20 cellular contexts compared by ENCODE assay signal in genomic region chr1:45429543-45430159, GRCh38.
"Had no signal": no experiment of that assay in that cellular context is flagged by ENCODE, and none has a peak within 500 bp of the region (broad histone marks: within the 10 kb centered on the region; RNA-seq: fewer than 3 reads in every experiment).

No MANE protein-coding gene starts in this region.

- DNase-seq: activated CD4-positive, CD25-positive, alpha-beta regulatory T cell treated with anti-CD3 and anti-CD28 coated beads, Interleukin-2, amount 50 U/mL, for 72 hours; activated CD8-positive, alpha-beta memory T cell treated with anti-CD3 and anti-CD28 coated beads for 24 hours; effector CD8-positive, alpha-beta T cell; heart left ventricle; kidney; midbrain; occipital lobe; posterior cingulate gyrus; stimulated activated naive CD8-positive, alpha-beta T cell treated with anti-CD3 and anti-CD28 coated beads, Interleukin-15, Interleukin-2, amounts not matched to agents 100 U/mL and 50 U/mL, for 24 hours; substantia nigra; T-helper 9 cell; transverse colon; uterus had no signal

- H3K4me1 ChIP-seq: esophagus muscularis mucosa, transverse colon, uterus had no signal

- ATAC-seq: gastroesophageal sphincter; heart left ventricle; left lobe of liver; stimulated activated naive CD8-positive, alpha-beta T cell treated with anti-CD3 and anti-CD28 coated beads, Interleukin-15, Interleukin-2, amounts not matched to agents 100 U/mL and 50 U/mL, for 24 hours had no signal

- H3K4me3 Mint-ChIP-seq: activated naive CD8-positive, alpha-beta T cell; activated T-helper 1 cell treated with anti-CD3 and anti-CD28 coated beads, Interleukin-12 subunit alpha, Interleukin-12 subunit beta, Interleukin-2, Interleukin-4 antibody, amounts not matched to agents 30 ng/mL and 10 ng/mL and 1 ng/mL, durations not matched to agents 14 hours and 24 hours and 36 hours; dendritic cell treated with granulocyte-macrophage colony-stimulating factor and Interleukin-4, amounts not matched to agents 40 ng/mL and 50 ng/mL, for 4 days had no signal

- H3K4me3 ChIP-seq: esophagus muscularis mucosa, gastroesophageal sphincter, heart left ventricle, transverse colon, uterus had no signal

- H3K36me3 ChIP-seq: esophagus muscularis mucosa, gastroesophageal sphincter, heart left ventricle, transverse colon, uterus had no signal

- H3K9me3 ChIP-seq: esophagus muscularis mucosa, gastroesophageal sphincter, heart left ventricle, transverse colon, uterus had no signal

- H3K27ac Mint-ChIP-seq: activated naive CD8-positive, alpha-beta T cell; activated T-helper 1 cell treated with anti-CD3 and anti-CD28 coated beads, Interleukin-12 subunit alpha, Interleukin-12 subunit beta, Interleukin-2, Interleukin-4 antibody, amounts not matched to agents 30 ng/mL and 10 ng/mL and 1 ng/mL, durations not matched to agents 14 hours and 24 hours and 36 hours; dendritic cell treated with granulocyte-macrophage colony-stimulating factor and Interleukin-4, amounts not matched to agents 40 ng/mL and 50 ng/mL, for 4 days had no signal

- H3K9me3 Mint-ChIP-seq: activated T-helper 1 cell treated with anti-CD3 and anti-CD28 coated beads, Interleukin-12 subunit alpha, Interleukin-12 subunit beta, Interleukin-2, Interleukin-4 antibody, amounts not matched to agents 30 ng/mL and 10 ng/mL and 1 ng/mL, durations not matched to agents 14 hours and 24 hours and 36 hours; dendritic cell treated with granulocyte-macrophage colony-stimulating factor and Interleukin-4, amounts not matched to agents 40 ng/mL and 50 ng/mL, for 4 days had no signal

- H3K27me3 ChIP-seq: esophagus muscularis mucosa, gastroesophageal sphincter, heart left ventricle, transverse colon, uterus had no signal

- H3K27me3 Mint-ChIP-seq: activated naive CD8-positive, alpha-beta T cell; dendritic cell treated with granulocyte-macrophage colony-stimulating factor and Interleukin-4, amounts not matched to agents 40 ng/mL and 50 ng/mL, for 4 days had no signal

- H3K27ac ChIP-seq: esophagus muscularis mucosa, gastroesophageal sphincter, heart left ventricle, transverse colon, uterus, VCaP had no signal
